8 cellular contexts compared by ENCODE assay signal in genomic region chr6:43263314-43264178, GRCh38. TPM values are rescaled to one million over a fixed set of nuclear protein-coding genes. Genes with fewer than 3 reads are reported as not detected.
A peak's percentile ranks its signal among the peaks of the same experiment; 100 is the strongest.
DNase-seq lines count a peak whose midpoint lies in the region; ATAC-seq and TF ChIP-seq lines count a peak whose summit lies in the region.

No MANE protein-coding gene starts in this region.

- H3K4me1 Mint-ChIP-seq in activated CD8-positive, alpha-beta memory T cell treated with anti-CD3 and anti-CD28 coated beads, Interleukin-2, amount 10 ng/mL, durations not matched to agents 7 days and 5 days = no peaks in the 10 kb centered on the region
- H3K4me1 Mint-ChIP-seq in endothelial cell (ENCODE audit: unreplicated experiment) = peaks cover 15% of the 10 kb centered on the region

- no peak overlapping the region for H3K4me3 ChIP-seq in GM12864 (ENCODE audit: low read depth, low read length)

- peaks cover 10% of the 10 kb centered on the region for H3K27me3 Mint-ChIP-seq in activated CD8-positive, alpha-beta memory T cell treated with anti-CD3 and anti-CD28 coated beads, Interleukin-2, amount 10 ng/mL, durations not matched to agents 7 days and 5 days
- peaks cover 7% of the 10 kb centered on the region for H3K27me3 Mint-ChIP-seq in endothelial cell (ENCODE audit: unreplicated experiment)

- TF ChIP-seq CTCF in GM12864 (IDR thresholded peaks at IDR 0.05; ENCODE audit: low read depth, low read length, missing control alignments) (peak; percentile 91), endothelial cell (IDR thresholded peaks at IDR 0.05; ENCODE audit: unreplicated experiment) (peak; percentile 49)

- H3K27ac Mint-ChIP-seq in activated CD8-positive, alpha-beta memory T cell treated with anti-CD3 and anti-CD28 coated beads, Interleukin-2, amount 10 ng/mL, durations not matched to agents 7 days and 5 days = no peak overlapping the region
- H3K27ac Mint-ChIP-seq in endothelial cell (ENCODE audit: unreplicated experiment) = peak overlapping the region; percentile 22

- ATAC-seq in HG02798 (IDR thresholded peaks at IDR 0.05; ENCODE audit: poor library complexity, unreplicated experiment) (peak; percentile 79), HG03025 (IDR thresholded peaks at IDR 0.05; ENCODE audit: low FRiP score, unreplicated experiment) (no peak)
- peak; percentile 96 for ATAC-seq in activated CD8-positive, alpha-beta memory T cell treated with anti-CD3 and anti-CD28 coated beads, Interleukin-2, amount 10 ng/mL, durations not matched to agents 7 days and 5 days

- no peaks in the 10 kb centered on the region for H3K36me3 Mint-ChIP-seq in activated CD8-positive, alpha-beta memory T cell treated with anti-CD3 and anti-CD28 coated beads, Interleukin-2, amount 10 ng/mL, durations not matched to agents 7 days and 5 days
- no peaks in the 10 kb centered on the region for H3K36me3 Mint-ChIP-seq in endothelial cell (ENCODE audit: low read depth, unreplicated experiment)

- DNase-seq in GM12864 (ENCODE audit: low read depth) (peak; percentile 38), NOMO-1 (lab: John Stamatoyannopoulos, UW; ENCODE audit: unreplicated experiment in 2 of 2) (peak; percentile 68 to 71), endothelial cell (ENCODE audit: low spot score) (peak; percentile 83), mucosa of gallbladder (ENCODE audit: low spot score) (peak; percentile 79)
- peak; percentile 85 for DNase-seq in activated CD8-positive, alpha-beta memory T cell treated with anti-CD3 and anti-CD28 coated beads, Interleukin-2, amount 10 ng/mL, durations not matched to agents 7 days and 5 days
- peak; percentile 51 to 58 for DNase-seq in stimulated activated CD8-positive, alpha-beta memory T cell treated with anti-CD3 and anti-CD28 coated beads, Interleukin-7, amount 100 ng/mL, for 4 hours (ENCODE audit: low read depth in 2 of 2)

- no peak overlapping the region for H3K4me3 Mint-ChIP-seq in activated CD8-positive, alpha-beta memory T cell treated with anti-CD3 and anti-CD28 coated beads, Interleukin-2, amount 10 ng/mL, durations not matched to agents 7 days and 5 days
- peak overlapping the region; percentile 17 for H3K4me3 Mint-ChIP-seq in endothelial cell (ENCODE audit: unreplicated experiment)

- CTCF ChIA-PET in activated CD8-positive, alpha-beta memory T cell treated with anti-CD3 and anti-CD28 coated beads, Interleukin-2, amount 10 ng/mL, durations not matched to agents 7 days and 5 days (lab: Charles Lee) = interaction anchor here (0.6 to 4.5 kb wide), 23 partner anchors 9 to 248 kb away, joined by 3 to 45 read pairs (median 4); partner anchors contain the start of genes DNPH1, LRRC73 and ZNF318

- H3K9me3 Mint-ChIP-seq in activated CD8-positive, alpha-beta memory T cell treated with anti-CD3 and anti-CD28 coated beads, Interleukin-2, amount 10 ng/mL, durations not matched to agents 7 days and 5 days (ENCODE audit: low read depth) = no peaks in the 10 kb centered on the region
- H3K9me3 Mint-ChIP-seq in endothelial cell (ENCODE audit: unreplicated experiment) = no peaks in the 10 kb centered on the region

RNA-seq across cellular contexts. Expression of gene TTBK1, which starts 20.3 kb away (rescaled TPM):
- under 1 TPM; 0.20 to 0.80 TPM for total RNA-seq in activated CD8-positive, alpha-beta memory T cell treated with anti-CD3 and anti-CD28 coated beads, Interleukin-2, amount 10 ng/mL, durations not matched to agents 7 days and 5 days
- 1.0 TPM for total RNA-seq in endothelial cell (ENCODE audit: unreplicated experiment)
- 1.6 TPM for total RNA-seq in mucosa of gallbladder

RNA-seq across cellular contexts. Expression of gene DNPH1, which starts 34.3 kb away (rescaled TPM):
- total RNA-seq in activated CD8-positive, alpha-beta memory T cell treated with anti-CD3 and anti-CD28 coated beads, Interleukin-2, amount 10 ng/mL, durations not matched to agents 7 days and 5 days = 10 to 100 TPM; 54.0 to 60.0 TPM
- total RNA-seq in endothelial cell (ENCODE audit: unreplicated experiment) = 4.5 TPM
- 58.2 TPM for total RNA-seq in mucosa of gallbladder

RNA-seq across cellular contexts. Expression of gene SLC22A7, which starts 34.5 kb away (rescaled TPM):
- not detected for total RNA-seq in activated CD8-positive, alpha-beta memory T cell treated with anti-CD3 and anti-CD28 coated beads, Interleukin-2, amount 10 ng/mL, durations not matched to agents 7 days and 5 days
- total RNA-seq in endothelial cell (ENCODE audit: unreplicated experiment) (not detected), mucosa of gallbladder (0.37 TPM)

RNA-seq across cellular contexts. Expression of gene CRIP3, which starts 45.1 kb away (rescaled TPM):
- under 1 TPM; 0.50 to 0.66 TPM for total RNA-seq in activated CD8-positive, alpha-beta memory T cell treated with anti-CD3 and anti-CD28 coated beads, Interleukin-2, amount 10 ng/mL, durations not matched to agents 7 days and 5 days
- total RNA-seq in endothelial cell (ENCODE audit: unreplicated experiment) (1.1 TPM), mucosa of gallbladder (7.3 TPM)

Comparison
In these comparisons a context has a peak if more than half of its experiments do, and no peak if none do; other contexts are left out.
1. RNA of gene DNPH1, which starts 34.3 kb away (total RNA-seq): 54.0 to 60.0 TPM in activated CD8-positive, alpha-beta memory T cell treated with anti-CD3 and anti-CD28 coated beads, Interleukin-2, amount 10 ng/mL, durations not matched to agents 7 days and 5 days and 58.2 TPM in mucosa of gallbladder (single experiment); 4.5 TPM in endothelial cell (single experiment); every median in the first group is over 10 times any median in the second.
2. Peak in every context shown above with its lines, with median percentiles within 50 percentile points of each other: DNase-seq.